Comparison of ENCODE assay signal across 8 cellular contexts in the genomic region with DNA sequence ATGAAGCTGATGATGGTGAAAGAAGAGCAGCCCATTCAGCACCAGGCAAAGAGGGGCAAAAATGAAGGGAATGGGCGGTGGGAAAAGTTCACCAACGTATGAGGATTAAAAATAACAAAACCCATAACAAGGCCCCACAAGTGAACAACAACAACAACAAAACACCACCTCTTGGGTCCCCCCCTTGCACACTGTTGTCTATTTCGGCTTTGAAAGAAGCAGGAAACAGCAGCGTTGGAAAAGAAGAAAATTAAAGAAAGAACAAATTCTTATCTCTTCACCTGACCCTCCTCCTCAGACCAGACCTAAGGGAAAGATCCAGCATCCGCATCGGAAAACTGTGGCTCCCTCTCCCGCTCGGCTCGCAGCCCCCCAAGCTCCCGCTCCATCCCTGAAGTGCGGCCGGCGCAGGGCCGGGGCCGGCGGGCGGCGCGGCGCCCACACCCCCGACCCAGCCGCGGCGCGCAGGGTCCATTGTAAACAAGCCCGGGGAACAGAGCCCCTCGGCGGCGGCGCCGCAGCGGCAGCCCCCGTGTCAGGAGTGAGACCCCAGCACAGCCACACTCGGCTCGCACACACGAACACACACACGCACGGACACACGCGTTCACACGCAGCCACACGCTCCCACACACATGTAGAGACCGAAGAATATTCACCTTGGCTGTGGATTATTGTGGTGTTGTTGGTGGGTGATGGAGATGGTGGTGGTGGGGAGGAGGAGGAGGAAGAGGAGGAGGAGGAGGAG. TPM values are rescaled to one million over a fixed set of nuclear protein-coding genes. Genes with fewer than 3 reads are reported as not detected.
A peak's percentile ranks its signal among the peaks of the same experiment; 100 is the strongest.
DNase-seq lines count a peak whose midpoint lies in the region; TF ChIP-seq lines count a peak whose summit lies in the region.

No MANE protein-coding gene starts in this region.

- no peak overlapping the region for H2BK5ac ChIP-seq in mesenchymal stem cell (ENCODE audit: low read depth, low read length, poor library complexity, severe bottlenecking)

- CTCF ChIA-PET in OCI-LY7 (lab: Charles Lee; ENCODE audit: unreplicated experiment), result no interaction called here

- TF ChIP-seq EP300 in transverse colon (IDR thresholded peaks at IDR 0.05; ENCODE audit: low read depth), result no peak

- WGBS in mesenchymal stem cell, result 2% methylated on average over 27 of the region's 43 CpGs
- 0% methylated on average over 2 to 41 of the region's 43 CpGs for WGBS in transverse colon (ENCODE audit: low coverage in 1 of 2), 2 donors

- peak overlapping the region; percentile 15 for H4K91ac ChIP-seq in mesenchymal stem cell (ENCODE audit: low read length)

- DNase-seq in NK-92 treated with Interleukin-12 subunit alpha and Interleukin-12 subunit beta, amount 100 ng/mL, for 24 hours (lab: John Stamatoyannopoulos, UW), result peak; percentile 46
- DNase-seq in NK-92 (lab: John Stamatoyannopoulos, UW; ENCODE audit: unreplicated experiment) (no peak), OCI-LY7 (ENCODE audit: low spot score) (no peak), colonic mucosa (no peak), mesenchymal stem cell (no peak), transverse colon (no peak), NOMO-1 (lab: John Stamatoyannopoulos, UW; ENCODE audit: unreplicated experiment in 2 of 2) (no peak), DMS153 (lab: John Stamatoyannopoulos, UW) (no peak)

- H2AK5ac ChIP-seq in mesenchymal stem cell (ENCODE audit: low read length, severe bottlenecking), result no peak overlapping the region

- peak overlapping the region; percentile 60 for H2BK15ac ChIP-seq in mesenchymal stem cell (ENCODE audit: low read depth, poor library complexity, severe bottlenecking)

- peak overlapping the region; percentile 95 for H3K4me3 ChIP-seq in OCI-LY7 (ENCODE audit: low read depth, low read length, poor library complexity, severe bottlenecking)
- peak overlapping the region; percentile 78 for H3K4me3 ChIP-seq in colonic mucosa
- H3K4me3 ChIP-seq in mesenchymal stem cell (ENCODE audit: insufficient read depth in 1 of 2, low read depth in 1 of 2, low read length in 2 of 2), result peak overlapping the region; percentile 84 to 87
- peak overlapping the region; percentile 61 to 91 (median 84) for H3K4me3 ChIP-seq in transverse colon

- TF ChIP-seq POLR2A in transverse colon (IDR thresholded peaks at IDR 0.05), result no peak

- peak overlapping the region in 1 of 2 experiments; percentile 87 for H2BK12ac ChIP-seq in mesenchymal stem cell (ENCODE audit: low read length in 2 of 2)

- peak overlapping the region in 1 of 2 experiments; percentile 83 for H3K4ac ChIP-seq in mesenchymal stem cell (ENCODE audit: low read depth in 1 of 2, low read length in 2 of 2)

- no peaks in the 10 kb centered on the region for H3K9me2 ChIP-seq in OCI-LY7 (ENCODE audit: insufficient read depth, low read length)

- peak overlapping the region in 1 of 2 experiments; percentile 97 for H3K23ac ChIP-seq in mesenchymal stem cell (ENCODE audit: low read length in 2 of 2)

- TF ChIP-seq CTCF in OCI-LY7 (conservative IDR thresholded peaks at IDR 0.05; ENCODE audit: low read length) (no peak), colonic mucosa (IDR thresholded peaks at IDR 0.05) (no peak), transverse colon (IDR thresholded peaks at IDR 0.05) (no peak)

- H3K27ac ChIP-seq in OCI-LY7 (ENCODE audit: low read depth, low read length, poor library complexity, severe bottlenecking) (peak overlapping the region; percentile 96), colonic mucosa (peak overlapping the region; percentile 100), mesenchymal stem cell (ENCODE audit: low read length, poor library complexity, severe bottlenecking) (no peak overlapping the region), transverse colon (peak overlapping the region; percentile 98 to 100 (median 100))

- BruUV-seq in OCI-LY7 (replicated peaks; lab: Mats Ljungman, UMichigan), result no TSS peak

- H3K79me1 ChIP-seq in mesenchymal stem cell (replicated peaks; ENCODE audit: low read length, poor library complexity, severe bottlenecking), result peaks cover 14% of the 10 kb centered on the region

- no peaks in the 10 kb centered on the region for H4K20me1 ChIP-seq in OCI-LY7 (ENCODE audit: insufficient read depth, low read length)

- POLR2A ChIA-PET in OCI-LY7 (lab: Charles Lee), result interaction anchor here (0.6 to 4.0 kb wide), 4 partner anchors 17 to 111 kb away, joined by 3 to 51 read pairs (median 4); no protein-coding TSS in a partner anchor

- H3K36me3 ChIP-seq in OCI-LY7 (ENCODE audit: insufficient read depth, low read length) (peaks cover 20% of the 10 kb centered on the region), colonic mucosa (no peaks in the 10 kb centered on the region), mesenchymal stem cell (ENCODE audit: control insufficient read depth in 1 of 2, insufficient read depth in 2 of 2, low read depth in 1 of 2, low read length in 2 of 2) (peaks cover 0 to 8% of the 10 kb centered on the region in 2 experiments), transverse colon (no peaks in the 10 kb centered on the region)

- H3K14ac ChIP-seq in mesenchymal stem cell (ENCODE audit: low read length in 2 of 2), result peak overlapping the region in 1 of 2 experiments; percentile 98

- peak overlapping the region; percentile 0 for H4K8ac ChIP-seq in mesenchymal stem cell (ENCODE audit: low read length)

- H2AFZ ChIP-seq in OCI-LY7 (ENCODE audit: low read length) (peak overlapping the region; percentile 67; the same call in 1 of the 2 replicates), mesenchymal stem cell (ENCODE audit: low read depth, low read length) (peak overlapping the region; percentile 49)

- in situ Hi-C loops in transverse colon (cut with MboI; ENCODE audit: low pct_ligation_motif_present in 1 of 4, low pct_unique_long_range_greater_than_20kb in 1 of 4, low sequenced_read_pairs in 3 of 4), result no loop called here

- intact Hi-C loops in OCI-LY7 (cut with micrococcal nuclease; ENCODE audit: unreplicated experiment), result loop anchor here (5.0 kb wide), 2 partner anchors 248 to 683 kb away; a partner anchor contains a TSS
- intact Hi-C loops in colonic mucosa (cut with DNase I), result no loop called here
- intact Hi-C loops in transverse colon (cut with DNase I; ENCODE audit: low total_unique reads), result no loop called here

- peak overlapping the region; percentile 6 to 86 for H3K18ac ChIP-seq in mesenchymal stem cell (ENCODE audit: low read depth in 1 of 2, low read length in 2 of 2)

- peaks cover 85% of the 10 kb centered on the region for H3K79me2 ChIP-seq in OCI-LY7 (ENCODE audit: insufficient read depth, low read depth, low read length)

- H3K4me2 ChIP-seq in OCI-LY7 (ENCODE audit: low read length), result peak overlapping the region; percentile 85
- H3K4me2 ChIP-seq in mesenchymal stem cell (ENCODE audit: low read length, poor library complexity, severe bottlenecking), result peak overlapping the region; percentile 70

- H3K4me1 ChIP-seq in OCI-LY7 (ENCODE audit: insufficient read depth, low read length, poor library complexity, severe bottlenecking), result peaks cover 44% of the 10 kb centered on the region
- H3K4me1 ChIP-seq in colonic mucosa, result no peaks in the 10 kb centered on the region
- H3K4me1 ChIP-seq in mesenchymal stem cell (ENCODE audit: control insufficient read depth, insufficient read depth, low read depth, low read length), result peaks cover 2% of the 10 kb centered on the region
- peaks cover 0 to 30% (median 13%) of the 10 kb centered on the region in 4 donors for H3K4me1 ChIP-seq in transverse colon

- H3K27me3 ChIP-seq in colonic mucosa (no peaks in the 10 kb centered on the region), mesenchymal stem cell (ENCODE audit: control insufficient read depth in 1 of 2, insufficient read depth in 1 of 2, low read length in 2 of 2) (no peaks in the 10 kb centered on the region), transverse colon (no peaks in the 10 kb centered on the region)

- H2BK120ac ChIP-seq in mesenchymal stem cell (ENCODE audit: low read depth, low read length), result no peak overlapping the region

- peak overlapping the region; percentile 92 to 96 for H3K9ac ChIP-seq in colonic mucosa (ENCODE audit: low read depth in 2 of 2, low read length in 2 of 2)
- peak overlapping the region; percentile 100 for H3K9ac ChIP-seq in mesenchymal stem cell (ENCODE audit: low read length)

- no peaks in the 10 kb centered on the region for H3K9me3 ChIP-seq in OCI-LY7 (ENCODE audit: low read length)
- H3K9me3 ChIP-seq in colonic mucosa, result no peaks in the 10 kb centered on the region
- H3K9me3 ChIP-seq in mesenchymal stem cell (ENCODE audit: control insufficient read depth, low read length), result no peaks in the 10 kb centered on the region
- no peaks in the 10 kb centered on the region for H3K9me3 ChIP-seq in transverse colon

RNA-seq across cellular contexts. Expression of a gene that starts 0.5 kb away (rescaled TPM):
- 6.9 and 11.5 TPM in 2 replicates for total RNA-seq in OCI-LY7 (2014; rRNA removed; shearing (Covaris generic))
- total RNA-seq in OCI-LY7 (2022) (18.1 and 22.4 TPM in 2 replicates), colonic mucosa (10 to 100 TPM in 1 of 2 donors, 1 to 10 TPM in 1; 9.8 to 12.1 TPM), transverse colon (10 to 100 TPM in 1 of 4 donors, 1 to 10 TPM in 3; 3.5 to 21.9 (median 7.1) TPM)
- 1.7 TPM for polyA plus RNA-seq in mesenchymal stem cell (2013, experiment 1 of 2)
- 1.2 TPM for polyA plus RNA-seq in mesenchymal stem cell (2013, experiment 2 of 2)
